8 cellular contexts compared by ENCODE assay signal in the genomic region with DNA sequence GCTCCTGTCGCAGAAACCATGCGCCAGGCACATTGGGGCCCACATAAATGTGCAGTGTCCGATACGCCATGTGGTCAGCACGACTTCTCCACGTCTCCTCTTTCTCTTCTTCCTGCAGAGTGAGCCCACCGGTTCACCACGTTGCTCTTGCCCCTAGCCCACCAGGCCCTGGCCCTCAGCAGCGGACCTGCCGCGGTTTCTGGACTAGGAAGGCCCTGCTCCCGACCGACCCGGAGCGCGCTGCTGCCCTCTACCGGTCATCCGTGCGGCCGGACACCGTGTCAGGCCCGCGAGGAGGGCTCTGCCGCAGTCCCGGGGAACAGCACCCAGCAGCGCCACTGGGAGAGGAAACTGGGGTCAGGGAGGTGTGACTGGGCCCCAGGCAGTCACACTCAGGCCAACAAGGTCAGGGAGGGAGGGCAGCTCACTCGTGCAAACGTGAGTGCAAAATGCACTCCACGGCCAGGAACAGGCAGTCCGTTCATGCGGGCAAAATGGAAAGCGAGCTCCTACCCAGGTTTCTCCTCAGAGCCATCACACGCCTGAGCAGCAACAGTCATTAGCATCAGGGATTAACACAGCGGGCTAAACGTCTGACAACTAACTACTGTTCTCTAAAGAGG. TPM values are rescaled to one million over a fixed set of nuclear protein-coding genes. Genes with fewer than 3 reads are reported as not detected.
DNase-seq lines count a peak whose midpoint lies in the region; ATAC-seq and TF ChIP-seq lines count a peak whose summit lies in the region.

No MANE protein-coding gene starts in this region.

- H3K9me3 Mint-ChIP-seq in CD8-positive, alpha-beta memory T cell, result no peaks in the 10 kb centered on the region

- H3K27me3 ChIP-seq in CD8-positive, alpha-beta memory T cell (ENCODE audit: insufficient read depth, low read length, poor library complexity, severe bottlenecking), result no peaks in the 10 kb centered on the region
- H3K27me3 ChIP-seq in skeletal muscle satellite cell (ENCODE audit: control insufficient read depth, insufficient read depth, low read length), result peaks cover 33% of the 10 kb centered on the region

- peaks cover 9 to 20% (median 10%) of the 10 kb centered on the region in 3 donors for H3K4me1 Mint-ChIP-seq in CD8-positive, alpha-beta memory T cell

- H3K27ac ChIP-seq in CD8-positive, alpha-beta memory T cell (ENCODE audit: low read depth, low read length), result no peak overlapping the region

- H3K4me2 ChIP-seq in skeletal muscle satellite cell (ENCODE audit: low read length), result peak overlapping the region; percentile 86

- peaks cover 13% of the 10 kb centered on the region for H3K4me1 ChIP-seq in CD8-positive, alpha-beta memory T cell (ENCODE audit: insufficient read depth, low read length)
- H3K4me1 ChIP-seq in skeletal muscle satellite cell (ENCODE audit: control insufficient read depth, insufficient read depth, low read length), result peaks cover 4% of the 10 kb centered on the region

- ATAC-seq in SK-N-SH treated with all-trans-retinoic acid at 6 μM for 48 hours (peak; percentile 84), GM18870 (IDR thresholded peaks at IDR 0.05; ENCODE audit: unreplicated experiment) (no peak), GM21447 (IDR thresholded peaks at IDR 0.05; ENCODE audit: unreplicated experiment) (no peak)

- peaks cover 0 to 2% (median 0%) of the 10 kb centered on the region in 3 donors for H3K36me3 Mint-ChIP-seq in CD8-positive, alpha-beta memory T cell

- peaks cover 8 to 21% of the 10 kb centered on the region in 2 donors for H3K27me3 Mint-ChIP-seq in CD8-positive, alpha-beta memory T cell

- H3K9ac ChIP-seq in skeletal muscle satellite cell (ENCODE audit: low read depth, low read length), result no peak overlapping the region

- H3K9me3 ChIP-seq in CD8-positive, alpha-beta memory T cell (ENCODE audit: low read length), result no peaks in the 10 kb centered on the region
- no peaks in the 10 kb centered on the region for H3K9me3 ChIP-seq in skeletal muscle satellite cell (replicated peaks; ENCODE audit: low read length)

- peak; percentile 93 for TF ChIP-seq CTCF in HFF-Myc (IDR thresholded peaks at IDR 0.05; ENCODE audit: low read depth, low read length, missing control alignments)

- no peaks in the 10 kb centered on the region for H3K36me3 ChIP-seq in CD8-positive, alpha-beta memory T cell (ENCODE audit: insufficient read depth, low read length)
- no peaks in the 10 kb centered on the region for H3K36me3 ChIP-seq in skeletal muscle satellite cell (ENCODE audit: insufficient read depth, low read length)

- H3K4me3 ChIP-seq in CD8-positive, alpha-beta memory T cell (ENCODE audit: low read length), result peak overlapping the region; percentile 11
- no peak overlapping the region for H3K4me3 ChIP-seq in HFF-Myc (replicated peaks; ENCODE audit: low read depth, low read length)
- peak overlapping the region; percentile 61 for H3K4me3 ChIP-seq in skeletal muscle satellite cell (ENCODE audit: low read length)

- CTCF ChIA-PET in CD8-positive, alpha-beta memory T cell (lab: Charles Lee), result interaction anchor here (0.6 to 3.4 kb wide), 6 partner anchors 11 to 409 kb away, joined by 3 to 9 read pairs (median 4); partner anchors contain the start of gene TLR5

- peak overlapping the region in 3 of 7 donors; percentile 42 to 55 (median 42) for H3K4me3 Mint-ChIP-seq in CD8-positive, alpha-beta memory T cell

- DNase-seq in CD8-positive, alpha-beta memory T cell, result peak; percentile 39 to 58 (median 50)
- DNase-seq in HFF-Myc (ENCODE audit: extremely low read depth, low read depth) (no peak), amygdala (lab: John Stamatoyannopoulos, UW) (peak in 38 of 56 donors; percentile 5 to 74 (median 26)), hypothalamus (lab: John Stamatoyannopoulos, UW) (peak in 41 of 51 donors; percentile 11 to 77 (median 35))

- no peak overlapping the region for H3K27ac Mint-ChIP-seq in CD8-positive, alpha-beta memory T cell

- POLR2A ChIA-PET in CD8-positive, alpha-beta memory T cell (lab: Charles Lee), result no interaction called here

TF ChIP-seq in SK-N-SH treated with all-trans-retinoic acid at 6 μM for 48 hours, 23 proteins besides CTCF, POLR2A, EP300 and RAD21 (continues in another document):
- TF ChIP-seq ISL1 (CRISPR knock-in tag; IDR thresholded peaks at IDR 0.05), result no peak
- TF ChIP-seq ZFP3 (CRISPR knock-in tag; IDR thresholded peaks at IDR 0.05), result no peak
- no peak for TF ChIP-seq ZNF565 (CRISPR knock-in tag; conservative IDR thresholded peaks at IDR 0.05; ENCODE audit: low read depth)
- no peak for TF ChIP-seq PATZ1 (CRISPR knock-in tag; IDR thresholded peaks at IDR 0.05; ENCODE audit: borderline replicate concordance)
- TF ChIP-seq GLIS3 (CRISPR knock-in tag; IDR thresholded peaks at IDR 0.05), result no peak
- no peak for TF ChIP-seq ZFP30 (CRISPR knock-in tag; IDR thresholded peaks at IDR 0.05)
- TF ChIP-seq ZNF70 (CRISPR knock-in tag; IDR thresholded peaks at IDR 0.05), result no peak
- TF ChIP-seq, protein P1, sequence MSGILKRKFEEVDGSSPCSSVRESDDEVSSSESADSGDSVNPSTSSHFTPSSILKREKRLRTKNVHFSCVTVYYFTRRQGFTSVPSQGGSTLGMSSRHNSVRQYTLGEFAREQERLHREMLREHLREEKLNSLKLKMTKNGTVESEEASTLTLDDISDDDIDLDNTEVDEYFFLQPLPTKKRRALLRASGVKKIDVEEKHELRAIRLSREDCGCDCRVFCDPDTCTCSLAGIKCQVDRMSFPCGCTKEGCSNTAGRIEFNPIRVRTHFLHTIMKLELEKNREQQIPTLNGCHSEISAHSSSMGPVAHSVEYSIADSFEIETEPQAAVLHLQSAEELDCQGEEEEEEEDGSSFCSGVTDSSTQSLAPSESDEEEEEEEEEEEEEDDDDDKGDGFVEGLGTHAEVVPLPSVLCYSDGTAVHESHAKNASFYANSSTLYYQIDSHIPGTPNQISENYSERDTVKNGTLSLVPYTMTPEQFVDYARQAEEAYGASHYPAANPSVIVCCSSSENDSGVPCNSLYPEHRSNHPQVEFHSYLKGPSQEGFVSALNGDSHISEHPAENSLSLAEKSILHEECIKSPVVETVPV (CRISPR knock-in tag; IDR thresholded peaks at IDR 0.05), result no peak
- TF ChIP-seq BACH2 (CRISPR knock-in tag; IDR thresholded peaks at IDR 0.05; ENCODE audit: borderline replicate concordance), result no peak
- no peak for TF ChIP-seq ZNF8 (CRISPR knock-in tag; IDR thresholded peaks at IDR 0.05)
- TF ChIP-seq, protein P2, sequence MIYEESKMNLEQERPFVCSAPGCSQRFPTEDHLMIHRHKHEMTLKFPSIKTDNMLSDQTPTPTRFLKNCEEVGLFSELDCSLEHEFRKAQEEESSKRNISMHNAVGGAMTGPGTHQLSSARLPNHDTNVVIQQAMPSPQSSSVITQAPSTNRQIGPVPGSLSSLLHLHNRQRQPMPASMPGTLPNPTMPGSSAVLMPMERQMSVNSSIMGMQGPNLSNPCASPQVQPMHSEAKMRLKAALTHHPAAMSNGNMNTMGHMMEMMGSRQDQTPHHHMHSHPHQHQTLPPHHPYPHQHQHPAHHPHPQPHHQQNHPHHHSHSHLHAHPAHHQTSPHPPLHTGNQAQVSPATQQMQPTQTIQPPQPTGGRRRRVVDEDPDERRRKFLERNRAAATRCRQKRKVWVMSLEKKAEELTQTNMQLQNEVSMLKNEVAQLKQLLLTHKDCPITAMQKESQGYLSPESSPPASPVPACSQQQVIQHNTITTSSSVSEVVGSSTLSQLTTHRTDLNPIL (CRISPR knock-in tag; IDR thresholded peaks at IDR 0.05; ENCODE audit: low read depth), result no peak
- TF ChIP-seq CSDC2 (CRISPR knock-in tag; IDR thresholded peaks at IDR 0.05), result no peak
- TF ChIP-seq TCF4 (CRISPR knock-in tag; IDR thresholded peaks at IDR 0.05; ENCODE audit: borderline replicate concordance), result no peak
- TF ChIP-seq ZC3H10 (CRISPR knock-in tag; IDR thresholded peaks at IDR 0.05), result no peak
- no peak for TF ChIP-seq SNAI2 (CRISPR knock-in tag; IDR thresholded peaks at IDR 0.05)
- no peak for TF ChIP-seq POU6F1 (CRISPR knock-in tag; IDR thresholded peaks at IDR 0.05; ENCODE audit: borderline replicate concordance, low read depth)

RNA-seq across cellular contexts. Expression of gene TLR5, which starts 13.7 kb away (rescaled TPM):
- total RNA-seq in CD8-positive, alpha-beta memory T cell, result under 1 TPM; 0.22 to 0.46 TPM
- polyA plus RNA-seq in CD8-positive, alpha-beta memory T cell, result 0.71 TPM
- not detected in 2 replicates for total RNA-seq in skeletal muscle satellite cell (2012; rRNA removed)
